ENCODE assay signal across 16 cellular contexts in the genomic region with DNA sequence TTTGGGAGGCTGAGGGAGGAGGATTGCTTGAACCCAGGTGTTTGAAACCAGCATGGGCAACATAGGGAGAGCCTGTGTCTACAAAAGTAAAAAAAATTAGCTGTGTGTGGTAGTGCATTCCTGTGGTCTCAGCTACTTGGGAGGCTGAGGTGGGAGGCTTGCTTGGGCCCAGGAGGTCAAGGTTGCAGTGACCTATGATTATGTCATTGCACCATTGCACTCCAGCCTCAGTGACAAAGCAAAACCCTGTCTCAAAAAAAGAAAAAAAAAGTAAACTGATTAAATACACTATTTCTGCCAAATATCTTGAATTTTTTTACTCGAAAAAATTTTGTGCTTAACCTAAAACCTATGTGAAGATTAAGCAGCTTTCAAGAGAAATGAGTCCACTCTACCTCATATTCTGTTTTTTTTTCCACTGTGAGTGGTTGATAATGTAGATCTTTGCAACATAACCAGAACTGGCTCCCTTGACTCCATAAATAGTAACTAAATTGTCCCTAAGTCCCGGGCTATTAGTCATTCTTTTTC. TPM values are rescaled to one million over a fixed set of nuclear protein-coding genes. Genes with fewer than 3 reads are reported as not detected.
DNase-seq lines count a peak whose midpoint lies in the region; ATAC-seq, FAIRE-seq and TF ChIP-seq lines count a peak whose summit lies in the region.
"Had no signal": no experiment of that assay in that cellular context is flagged by ENCODE, and none has a peak within 500 bp of the region (broad histone marks: within the 10 kb centered on the region; RNA-seq: fewer than 3 reads in every experiment).

No MANE protein-coding gene starts in this region.

- BruUV-seq in IMR-90 (replicated peaks; lab: Mats Ljungman, UMichigan), result no TSS peak
- BruUV-seq in HepG2 (replicated peaks; lab: Mats Ljungman, UMichigan), result no TSS peak

- H3K9me3 Mint-ChIP-seq in astrocyte (ENCODE audit: unreplicated experiment), result no peaks in the 10 kb centered on the region
- no peaks in the 10 kb centered on the region for H3K9me3 Mint-ChIP-seq in CD8-positive, alpha-beta T cell
- H3K9me3 Mint-ChIP-seq in activated CD8-positive, alpha-beta T cell treated with anti-CD3 and anti-CD28 coated beads, Interleukin-2, amount 10 ng/mL, durations not matched to agents 7 days and 5 days (ENCODE audit: insufficient read depth), result no peaks in the 10 kb centered on the region
- no peaks in the 10 kb centered on the region for H3K9me3 Mint-ChIP-seq in CD8-positive, alpha-beta memory T cell
- no peaks in the 10 kb centered on the region for H3K9me3 Mint-ChIP-seq in activated CD4-positive, alpha-beta memory T cell treated with anti-CD3 and anti-CD28 coated beads, Interleukin-2, amount 10 ng/mL, durations not matched to agents 7 days and 5 days
- H3K9me3 Mint-ChIP-seq: natural killer cell treated with Interleukin-12 subunit alpha and Interleukin-12 subunit beta and Interleukin-15 and Interleukin-18, amount 100 ng/mL, for 72 hours; T-helper 1 cell treated with Interleukin-12 subunit alpha and Interleukin-12 subunit beta and Interleukin-4 antibody, amounts not matched to agents 30 μg/mL and 1 μg/mL, for 36 hours had no signal

- peak overlapping the region; percentile 84 for H2BK5ac ChIP-seq in IMR-90 (ENCODE audit: low read depth, low read length, poor library complexity, severe bottlenecking)

- TF ChIP-seq EP300 in HepG2 (IDR thresholded peaks at IDR 0.05; ENCODE audit: low read depth in 2 of 2, low read length in 2 of 2) (peak in 1 of 2 experiments; percentile 81; a peak in 2 of 4 replicates), HepG2 (CRISPR knock-in tag; IDR thresholded peaks at IDR 0.05; ENCODE audit: borderline replicate concordance) (0 out of 2 replicates have a peak, but pooled peaks have one; percentile 31)

- WGBS in IMR-90 (ENCODE audit: extremely low coverage in 2 of 2, insufficient read length in 1 of 2), 2 experiments, result no CpG with 5 or more reads among the region's 2 CpGs
- WGBS in HepG2 (ENCODE audit: low lambda C conversion rate), result 38% methylated on average over 2 of the region's 2 CpGs

- peak overlapping the region; percentile 48; the same call in 1 of the 2 replicates for H2AK5ac ChIP-seq in IMR-90 (ENCODE audit: low read depth, low read length)

- H3K36me3 ChIP-seq in IMR-90 (ENCODE audit: control insufficient read depth, insufficient read depth, low read length) (no peaks in the 10 kb centered on the region), astrocyte (ENCODE audit: insufficient read depth, low read length) (no peaks in the 10 kb centered on the region), HepG2 (replicated peaks in 1 of 2; ENCODE audit: control insufficient read depth in 1 of 2, insufficient read depth in 2 of 2, low read length in 2 of 2) (no peaks in the 10 kb centered on the region)
- H3K36me3 ChIP-seq in CD8-positive, alpha-beta T cell (ENCODE audit: insufficient read depth, low read length), result no peaks in the 10 kb centered on the region
- no peaks in the 10 kb centered on the region for H3K36me3 ChIP-seq in CD8-positive, alpha-beta memory T cell (ENCODE audit: insufficient read depth, low read length)
- H3K36me3 ChIP-seq: heart right ventricle, right atrium auricular region, stomach had no signal

- H2AFZ ChIP-seq in IMR-90 (replicated peaks; ENCODE audit: low read length, poor library complexity) (no peak overlapping the region), astrocyte (ENCODE audit: low read depth, low read length) (no peak overlapping the region), HepG2 (ENCODE audit: low read length) (no peak overlapping the region)

- H4K91ac ChIP-seq in IMR-90 (ENCODE audit: insufficient read depth, low read depth, low read length), result peak overlapping the region; percentile 47

- CTCF ChIA-PET in IMR-90 (lab: Yijun Ruan, JAX) (no interaction called here), HepG2 (lab: Yijun Ruan, JAX; ENCODE audit: low intra/inter-chr PET ratio, low total read pairs) (no interaction called here)
- CTCF ChIA-PET in CD8-positive, alpha-beta T cell (lab: Charles Lee), result no interaction called here
- CTCF ChIA-PET in activated CD8-positive, alpha-beta T cell treated with anti-CD3 and anti-CD28 coated beads, Interleukin-2, amount 10 ng/mL, durations not matched to agents 7 days and 5 days (lab: Charles Lee), result interaction anchor here (0.6 kb wide), 1 partner anchor 1570 kb away, joined by 3 read pairs; no protein-coding TSS in a partner anchor
- CTCF ChIA-PET in CD8-positive, alpha-beta memory T cell (lab: Charles Lee), result interaction anchor here (0.9 kb wide), 1 partner anchor 59 kb away, joined by 3 read pairs; no protein-coding TSS in a partner anchor
- CTCF ChIA-PET in activated CD4-positive, alpha-beta memory T cell treated with anti-CD3 and anti-CD28 coated beads, Interleukin-2, amount 10 ng/mL, durations not matched to agents 7 days and 5 days (lab: Charles Lee), result no interaction called here

- H3K4me1 ChIP-seq in IMR-90 (ENCODE audit: control insufficient read depth, insufficient read depth, low read length), result peaks cover 6% of the 10 kb centered on the region
- H3K4me1 ChIP-seq in astrocyte (ENCODE audit: insufficient read depth, low read length), result peaks cover 23% of the 10 kb centered on the region
- H3K4me1 ChIP-seq in HepG2 (ENCODE audit: insufficient read depth, low read length), result peaks cover 40% of the 10 kb centered on the region
- H3K4me1 ChIP-seq in CD8-positive, alpha-beta T cell (ENCODE audit: insufficient read depth, low read length), result no peaks in the 10 kb centered on the region
- H3K4me1 ChIP-seq in CD8-positive, alpha-beta memory T cell (ENCODE audit: insufficient read depth, low read length), result no peaks in the 10 kb centered on the region
- H3K4me1 ChIP-seq: right atrium auricular region, stomach had no signal

- POLR2A ChIA-PET in IMR-90 (lab: Charles Lee; ENCODE audit: unreplicated experiment) (no interaction called here), HepG2 (lab: Yijun Ruan, JAX) (interaction anchor here (0.9 kb wide), 1 partner anchor 17 kb away, joined by 3 read pairs; no protein-coding TSS in a partner anchor)
- POLR2A ChIA-PET in CD8-positive, alpha-beta T cell (lab: Charles Lee), result no interaction called here
- POLR2A ChIA-PET in activated CD8-positive, alpha-beta T cell treated with anti-CD3 and anti-CD28 coated beads, Interleukin-2, amount 10 ng/mL, durations not matched to agents 7 days and 5 days (lab: Charles Lee), result no interaction called here
- POLR2A ChIA-PET in CD8-positive, alpha-beta memory T cell (lab: Charles Lee), result no interaction called here
- POLR2A ChIA-PET in activated CD4-positive, alpha-beta memory T cell treated with anti-CD3 and anti-CD28 coated beads, Interleukin-2, amount 10 ng/mL, durations not matched to agents 7 days and 5 days (lab: Charles Lee), result no interaction called here

- dilution Hi-C loops in IMR-90 (cut with HindIII; ENCODE audit: low sequenced_read_pairs, unreplicated experiment), result no loop called here

- H4K20me1 ChIP-seq in IMR-90 (ENCODE audit: insufficient read depth, low read length) (no peaks in the 10 kb centered on the region), astrocyte (ENCODE audit: insufficient read depth, low read length) (no peaks in the 10 kb centered on the region), HepG2 (ENCODE audit: insufficient read depth, low read length) (no peaks in the 10 kb centered on the region)

- no peaks in the 10 kb centered on the region for H3K36me3 Mint-ChIP-seq in astrocyte (ENCODE audit: low read depth, unreplicated experiment)
- H3K36me3 Mint-ChIP-seq in CD8-positive, alpha-beta T cell, result no peaks in the 10 kb centered on the region
- H3K36me3 Mint-ChIP-seq in activated CD8-positive, alpha-beta T cell treated with anti-CD3 and anti-CD28 coated beads, Interleukin-2, amount 10 ng/mL, durations not matched to agents 7 days and 5 days (ENCODE audit: low read depth), result peaks cover 3% of the 10 kb centered on the region
- H3K36me3 Mint-ChIP-seq in CD8-positive, alpha-beta memory T cell, result no peaks in the 10 kb centered on the region
- H3K36me3 Mint-ChIP-seq in activated CD4-positive, alpha-beta memory T cell treated with anti-CD3 and anti-CD28 coated beads, Interleukin-2, amount 10 ng/mL, durations not matched to agents 7 days and 5 days (ENCODE audit: low read depth), result no peaks in the 10 kb centered on the region
- H3K36me3 Mint-ChIP-seq: natural killer cell treated with Interleukin-12 subunit alpha and Interleukin-12 subunit beta and Interleukin-15 and Interleukin-18, amount 100 ng/mL, for 72 hours had no signal

- H3K4me2 ChIP-seq in IMR-90 (ENCODE audit: low read depth, low read length), result no peak overlapping the region
- peak overlapping the region; percentile 51 for H3K4me2 ChIP-seq in astrocyte (ENCODE audit: low read length)
- H3K4me2 ChIP-seq in HepG2 (ENCODE audit: low read depth, low read length), result no peak overlapping the region

- in situ Hi-C loops in IMR-90 (cut with MboI; ENCODE audit: low sequenced_read_pairs) (no loop called here), HepG2 (cut with HindIII; ENCODE audit: extremely low pct_ligation_motif_present, low pct_unique_long_range_greater_than_20kb) (no loop called here)

- H3K4me1 Mint-ChIP-seq in astrocyte (ENCODE audit: low read depth, unreplicated experiment), result peaks cover 29% of the 10 kb centered on the region
- H3K4me1 Mint-ChIP-seq in CD8-positive, alpha-beta T cell (ENCODE audit: low read depth), result no peaks in the 10 kb centered on the region
- H3K4me1 Mint-ChIP-seq in activated CD8-positive, alpha-beta T cell treated with anti-CD3 and anti-CD28 coated beads, Interleukin-2, amount 10 ng/mL, durations not matched to agents 7 days and 5 days (ENCODE audit: low read depth), result no peaks in the 10 kb centered on the region
- no peaks in the 10 kb centered on the region for H3K4me1 Mint-ChIP-seq in CD8-positive, alpha-beta memory T cell
- H3K4me1 Mint-ChIP-seq in activated CD4-positive, alpha-beta memory T cell treated with anti-CD3 and anti-CD28 coated beads, Interleukin-2, amount 10 ng/mL, durations not matched to agents 7 days and 5 days, result peaks cover 7% of the 10 kb centered on the region

- peak overlapping the region; percentile 93 for H3K27ac Mint-ChIP-seq in astrocyte (ENCODE audit: unreplicated experiment)
- no peak overlapping the region for H3K27ac Mint-ChIP-seq in CD8-positive, alpha-beta T cell
- H3K27ac Mint-ChIP-seq in activated CD8-positive, alpha-beta T cell treated with anti-CD3 and anti-CD28 coated beads, Interleukin-2, amount 10 ng/mL, durations not matched to agents 7 days and 5 days, result no peak overlapping the region
- H3K27ac Mint-ChIP-seq in CD8-positive, alpha-beta memory T cell, result peak overlapping the region in 1 of 8 donors; percentile 27
- no peak overlapping the region for H3K27ac Mint-ChIP-seq in activated CD4-positive, alpha-beta memory T cell treated with anti-CD3 and anti-CD28 coated beads, Interleukin-2, amount 10 ng/mL, durations not matched to agents 7 days and 5 days
- H3K27ac Mint-ChIP-seq: T-helper 1 cell treated with Interleukin-12 subunit alpha and Interleukin-12 subunit beta and Interleukin-4 antibody, amounts not matched to agents 30 μg/mL and 1 μg/mL, for 36 hours had no signal

- peak overlapping the region; percentile 84 for H3K4ac ChIP-seq in IMR-90 (ENCODE audit: low read depth, low read length)

- H3K27me3 Mint-ChIP-seq in astrocyte (ENCODE audit: low read depth, unreplicated experiment), result no peaks in the 10 kb centered on the region
- no peaks in the 10 kb centered on the region for H3K27me3 Mint-ChIP-seq in CD8-positive, alpha-beta T cell (ENCODE audit: low read depth)
- peaks cover 1% of the 10 kb centered on the region for H3K27me3 Mint-ChIP-seq in activated CD8-positive, alpha-beta T cell treated with anti-CD3 and anti-CD28 coated beads, Interleukin-2, amount 10 ng/mL, durations not matched to agents 7 days and 5 days (ENCODE audit: low read depth)
- peaks cover 0 to 3% of the 10 kb centered on the region in 2 donors for H3K27me3 Mint-ChIP-seq in CD8-positive, alpha-beta memory T cell
- no peaks in the 10 kb centered on the region for H3K27me3 Mint-ChIP-seq in activated CD4-positive, alpha-beta memory T cell treated with anti-CD3 and anti-CD28 coated beads, Interleukin-2, amount 10 ng/mL, durations not matched to agents 7 days and 5 days
- H3K27me3 Mint-ChIP-seq: natural killer cell treated with Interleukin-12 subunit alpha and Interleukin-12 subunit beta and Interleukin-15 and Interleukin-18, amount 100 ng/mL, for 72 hours had no signal

- H3K27ac ChIP-seq in IMR-90 (ENCODE audit: insufficient read depth, low read length) (peak overlapping the region; percentile 15; the same call in 1 of the 2 replicates), astrocyte (ENCODE audit: low read depth, low read length) (peak overlapping the region; percentile 67), HepG2 (ENCODE audit: extremely low read length, insufficient read depth, low read length) (no peak overlapping the region)
- no peak overlapping the region for H3K27ac ChIP-seq in CD8-positive, alpha-beta T cell (ENCODE audit: low read depth, low read length)
- H3K27ac ChIP-seq in CD8-positive, alpha-beta memory T cell (ENCODE audit: low read depth, low read length), result no peak overlapping the region
- H3K27ac ChIP-seq: heart right ventricle, right atrium auricular region, stomach had no signal

- TF ChIP-seq POLR2A in IMR-90 (IDR thresholded peaks at IDR 0.05; ENCODE audit: low read depth, low read length) (no peak), HepG2 (IDR thresholded peaks at IDR 0.05; ENCODE audit: insufficient read depth in 1 of 2, low read depth in 2 of 2, low read length in 2 of 2) (no peak)

- H3K27me3 ChIP-seq in IMR-90 (ENCODE audit: control insufficient read depth, insufficient read depth, low read length), result no peaks in the 10 kb centered on the region
- H3K27me3 ChIP-seq in astrocyte (ENCODE audit: insufficient read depth, low read length), result no peaks in the 10 kb centered on the region
- H3K27me3 ChIP-seq in HepG2 (ENCODE audit: control insufficient read depth in 1 of 2, insufficient read depth in 2 of 2, low read length in 2 of 2), result no peaks in the 10 kb centered on the region
- no peaks in the 10 kb centered on the region for H3K27me3 ChIP-seq in CD8-positive, alpha-beta T cell (ENCODE audit: insufficient read depth, low read length)
- H3K27me3 ChIP-seq in CD8-positive, alpha-beta memory T cell (ENCODE audit: insufficient read depth, low read length, poor library complexity, severe bottlenecking), result no peaks in the 10 kb centered on the region
- H3K27me3 ChIP-seq: heart right ventricle, right atrium auricular region, stomach had no signal

- ATAC-seq in IMR-90 (ENCODE audit: low read depth) (peak; percentile 80), HepG2 (no peak)
- no peak for ATAC-seq in CD8-positive, alpha-beta T cell
- ATAC-seq in activated CD8-positive, alpha-beta T cell treated with anti-CD3 and anti-CD28 coated beads, Interleukin-2, amount 10 ng/mL, durations not matched to agents 7 days and 5 days, result no peak
- ATAC-seq: heart right ventricle, left colon had no signal

- peak overlapping the region; percentile 38; the same call in 1 of the 2 replicates for H4K5ac ChIP-seq in IMR-90 (ENCODE audit: low read depth, low read length)

- no peak overlapping the region for H3K9ac ChIP-seq in IMR-90 (ENCODE audit: low read depth, low read length)
- H3K9ac ChIP-seq in astrocyte (ENCODE audit: low read length), result no peak overlapping the region
- H3K9ac ChIP-seq in HepG2 (ENCODE audit: insufficient read depth, low read depth, low read length), result no peak overlapping the region

- H2BK20ac ChIP-seq in IMR-90 (ENCODE audit: low read depth, low read length), result peak overlapping the region; percentile 41; the same call in 1 of the 2 replicates

- no peak overlapping the region for H3K23ac ChIP-seq in IMR-90 (ENCODE audit: low read depth, low read length)

- H3K9me3 ChIP-seq in IMR-90 (ENCODE audit: control insufficient read depth, insufficient read depth, low read length), result no peaks in the 10 kb centered on the region
- no peaks in the 10 kb centered on the region for H3K9me3 ChIP-seq in astrocyte (ENCODE audit: insufficient read depth, low read depth, low read length)
- no peaks in the 10 kb centered on the region for H3K9me3 ChIP-seq in HepG2 (ENCODE audit: low read length)
- H3K9me3 ChIP-seq in CD8-positive, alpha-beta T cell (ENCODE audit: low read length), result no peaks in the 10 kb centered on the region
- no peaks in the 10 kb centered on the region for H3K9me3 ChIP-seq in CD8-positive, alpha-beta memory T cell (ENCODE audit: low read length)
- H3K9me3 ChIP-seq: heart right ventricle, right atrium auricular region, stomach had no signal

- H4K8ac ChIP-seq in IMR-90 (ENCODE audit: low read depth in 2 of 2, low read length in 2 of 2), result peak overlapping the region in 1 of 2 experiments; percentile 36; a peak in 1 of 4 replicates

- H3K4me3 ChIP-seq in IMR-90 (ENCODE audit: insufficient read depth, low read depth, low read length) (no peak overlapping the region), astrocyte (ENCODE audit: insufficient read depth, low read depth, low read length) (no peak overlapping the region), HepG2 (replicated peaks in 1 of 3; ENCODE audit: insufficient read depth in 1 of 3, low read depth in 2 of 3, low read length in 3 of 3) (no peak overlapping the region)
- no peak overlapping the region for H3K4me3 ChIP-seq in CD8-positive, alpha-beta T cell (ENCODE audit: low read depth, low read length)
- H3K4me3 ChIP-seq in CD8-positive, alpha-beta memory T cell (ENCODE audit: low read length), result no peak overlapping the region
- H3K4me3 ChIP-seq: heart right ventricle, right atrium auricular region, stomach had no signal

- H3K79me1 ChIP-seq in IMR-90 (ENCODE audit: low read depth in 1 of 2, low read length in 2 of 2), result no peaks in the 10 kb centered on the region

- peak overlapping the region; percentile 39 for H2AK9ac ChIP-seq in IMR-90 (replicated peaks; ENCODE audit: low read depth, low read length, poor library complexity)

- H3K4me3 Mint-ChIP-seq in astrocyte (ENCODE audit: unreplicated experiment), result no peak overlapping the region
- no peak overlapping the region for H3K4me3 Mint-ChIP-seq in CD8-positive, alpha-beta T cell
- no peak overlapping the region for H3K4me3 Mint-ChIP-seq in activated CD8-positive, alpha-beta T cell treated with anti-CD3 and anti-CD28 coated beads, Interleukin-2, amount 10 ng/mL, durations not matched to agents 7 days and 5 days
- H3K4me3 Mint-ChIP-seq in CD8-positive, alpha-beta memory T cell, result no peak overlapping the region
- H3K4me3 Mint-ChIP-seq in activated CD4-positive, alpha-beta memory T cell treated with anti-CD3 and anti-CD28 coated beads, Interleukin-2, amount 10 ng/mL, durations not matched to agents 7 days and 5 days, result no peak overlapping the region
- H3K4me3 Mint-ChIP-seq: natural killer cell treated with Interleukin-12 subunit alpha and Interleukin-12 subunit beta and Interleukin-15 and Interleukin-18, amount 100 ng/mL, for 72 hours; T-helper 1 cell treated with Interleukin-12 subunit alpha and Interleukin-12 subunit beta and Interleukin-4 antibody, amounts not matched to agents 30 μg/mL and 1 μg/mL, for 36 hours had no signal

- H3K9me1 ChIP-seq in IMR-90 (ENCODE audit: insufficient read depth, low read length), result peaks cover 10% of the 10 kb centered on the region

- peak overlapping the region; percentile 88 for H3K14ac ChIP-seq in IMR-90 (replicated peaks; ENCODE audit: low read depth, low read length)

- DNase-seq in AG20443 (ENCODE audit: low spot score), result peak; percentile 53
- peak; percentile 62 for DNase-seq in IMR-90
- DNase-seq in astrocyte (ENCODE audit: low read depth), result peak; percentile 87
- DNase-seq in HepG2 (ENCODE audit: low spot score), result peak; percentile 60
- no peak for DNase-seq in CD8-positive, alpha-beta T cell
- DNase-seq in activated CD8-positive, alpha-beta T cell treated with anti-CD3 and anti-CD28 coated beads, Interleukin-2, amount 10 ng/mL, durations not matched to agents 7 days and 5 days, result no peak
- DNase-seq in CD8-positive, alpha-beta memory T cell, result no peak
- DNase-seq in activated CD4-positive, alpha-beta memory T cell treated with anti-CD3 and anti-CD28 coated beads, Interleukin-2, amount 10 ng/mL, durations not matched to agents 7 days and 5 days, result no peak
- DNase-seq: activated CD4-positive, alpha-beta T cell treated with anti-CD3 and anti-CD28 coated beads for 4 hours; activated T-cell treated with anti-CD3 and anti-CD28 coated beads, Interleukin-2, amount 50 U/mL, for 48 hours; heart right ventricle; left colon; stomach had no signal

- H3K79me2 ChIP-seq in astrocyte (ENCODE audit: insufficient read depth, low read length) (no peaks in the 10 kb centered on the region), HepG2 (ENCODE audit: insufficient read depth, low read length) (no peaks in the 10 kb centered on the region)

- FAIRE-seq in astrocyte (lab: Jason Lieb, UNC) (no peak), HepG2 (lab: Jason Lieb, UNC) (peak; percentile 81)

- H2BK15ac ChIP-seq in IMR-90 (ENCODE audit: low read depth, low read length), result no peak overlapping the region; the same call in 1 of the 3 replicates

- TF ChIP-seq CTCF in IMR-90 (conservative IDR thresholded peaks at IDR 0.05; ENCODE audit: low read depth, low read length) (no peak), astrocyte (IDR thresholded peaks at IDR 0.05; ENCODE audit: insufficient read depth, low read depth, low read length) (no peak), HepG2 (CRISPR knock-in tag; IDR thresholded peaks at IDR 0.05) (no peak)
- no peak for TF ChIP-seq CTCF in CD8-positive, alpha-beta T cell (IDR thresholded peaks at IDR 0.05)

- no peak overlapping the region for H3K56ac ChIP-seq in IMR-90 (ENCODE audit: extremely low read depth, insufficient read depth, low read length)

- peak overlapping the region; percentile 56; the same call in 1 of the 2 replicates for H3K18ac ChIP-seq in IMR-90 (ENCODE audit: low read depth, low read length)

- peak overlapping the region; percentile 87 for H2BK120ac ChIP-seq in IMR-90 (ENCODE audit: low read depth, low read length)

- TF ChIP-seq RAD21 in IMR-90 (IDR thresholded peaks at IDR 0.05; ENCODE audit: low read length) (no peak), HepG2 (CRISPR knock-in tag; IDR thresholded peaks at IDR 0.05) (no peak)

- intact Hi-C loops in IMR-90 (cut with micrococcal nuclease) (no loop called here), HepG2 (cut with micrococcal nuclease; ENCODE audit: unreplicated experiment) (no loop called here)
- intact Hi-C loops in CD8-positive, alpha-beta T cell (cut with DNase I, micrococcal nuclease), result no loop called here

RNA-seq across cellular contexts. Expression of a gene that starts 19.4 kb away (rescaled TPM):
- total RNA-seq in IMR-90 (2012; rRNA removed) (37.5 and 38.0 TPM in 2 replicates), astrocyte (36.2 and 39.3 TPM in 2 replicates), HepG2 (2016; rRNA removed; fragmentation: Illumina TruSeq; extraction: Trizol) (20.6 and 33.1 TPM in 2 replicates)
- polyA plus RNA-seq in IMR-90 (2012; rRNA removed) (5.4 and 7.0 TPM in 2 replicates), HepG2 (2011; rRNA removed) (7.5 and 7.7 TPM in 2 replicates)
- polyA plus RNA-seq in IMR-90 (2012; cell fraction: cytosol; rRNA removed), result 1.1 and 1.7 TPM in 2 replicates
- 2.1 and 9.7 TPM in 2 replicates for polyA plus RNA-seq in IMR-90 (2012; cell fraction: nucleus; rRNA removed; ENCODE audit: low replicate concordance)
- 0.91 and 0.97 TPM in 2 replicates for total RNA-seq in HepG2 (2016; cell fraction: cytosol; rRNA removed; fragmentation: Illumina TruSeq; extraction: Trizol; ENCODE audit: low read depth)
- 21.0 and 32.1 TPM in 2 replicates for total RNA-seq in HepG2 (2016; cell fraction: insoluble cytoplasmic fraction; rRNA removed; fragmentation: Illumina TruSeq; extraction: Trizol)
- total RNA-seq in HepG2 (2016; cell fraction: membrane; rRNA removed; fragmentation: Illumina TruSeq; extraction: Trizol), result 5.9 and 6.6 TPM in 2 replicates
- 23.8 TPM in 2 replicates for total RNA-seq in HepG2 (2016; cell fraction: nucleus; rRNA removed; fragmentation: Illumina TruSeq; extraction: Trizol)
- 2.5 and 4.8 TPM in 2 replicates for polyA plus RNA-seq in HepG2 (2011; cell fraction: cytosol; rRNA removed)
- polyA plus RNA-seq in HepG2 (2011; cell fraction: nucleus; rRNA removed), result 6.1 and 7.7 TPM in 2 replicates
- polyA plus RNA-seq in HepG2 (2012), result 11.4 and 12.2 TPM in 2 replicates
- 0.29 and 0.38 TPM in 2 replicates for polyA plus RNA-seq in HepG2 (2016; cell fraction: cytosol; fragmentation: Illumina TruSeq; extraction: Trizol; ENCODE audit: low read depth)
- 22.0 and 22.6 TPM in 2 replicates for polyA plus RNA-seq in HepG2 (2016; cell fraction: insoluble cytoplasmic fraction; fragmentation: Illumina TruSeq; extraction: Trizol; ENCODE audit: low read depth)
- 1.8 and 2.1 TPM in 2 replicates for polyA plus RNA-seq in HepG2 (2016; cell fraction: membrane; fragmentation: Illumina TruSeq; extraction: Trizol; ENCODE audit: low read depth)
- 18.7 and 19.3 TPM in 2 replicates for polyA plus RNA-seq in HepG2 (2016; cell fraction: nucleus; fragmentation: Illumina TruSeq; extraction: Trizol; ENCODE audit: insufficient read depth, low read depth)
- polyA minus RNA-seq in HepG2 (2011; rRNA and poly(A)+ RNA removed; ENCODE audit: low replicate concordance), result 15.7 and 16.3 TPM in 2 replicates
- 13.0 and 15.1 TPM in 2 replicates for polyA minus RNA-seq in HepG2 (2011; cell fraction: cytosol; rRNA and poly(A)+ RNA removed)
- 35.4 and 37.0 TPM in 2 replicates for polyA minus RNA-seq in HepG2 (2011; cell fraction: nucleus; rRNA and poly(A)+ RNA removed)
- 10 to 100 TPM; 31.0 to 32.9 TPM for total RNA-seq in CD8-positive, alpha-beta T cell
- total RNA-seq in activated CD8-positive, alpha-beta T cell treated with anti-CD3 and anti-CD28 coated beads, Interleukin-2, amount 10 ng/mL, durations not matched to agents 7 days and 5 days, result 10 to 100 TPM; 13.5 to 14.3 TPM
- total RNA-seq in CD8-positive, alpha-beta memory T cell, result 10 to 100 TPM; 19.1 to 19.5 TPM
- 32.1 TPM for polyA plus RNA-seq in CD8-positive, alpha-beta memory T cell
- 10 to 100 TPM; 13.5 to 13.7 TPM for total RNA-seq in activated CD4-positive, alpha-beta memory T cell treated with anti-CD3 and anti-CD28 coated beads, Interleukin-2, amount 10 ng/mL, durations not matched to agents 7 days and 5 days

Comparison
In these comparisons a context has a peak if more than half of its experiments do, and no peak if none do; other contexts are left out.
1. DNase-seq: peak in AG20443 (single experiment), IMR-90 (single experiment), astrocyte (single experiment) and HepG2 (single experiment); none in CD8-positive, alpha-beta T cell (0 of 7), activated CD8-positive, alpha-beta T cell treated with anti-CD3 and anti-CD28 coated beads, Interleukin-2, amount 10 ng/mL, durations not matched to agents 7 days and 5 days (single experiment), CD8-positive, alpha-beta memory T cell (0 of 5) and activated CD4-positive, alpha-beta memory T cell treated with anti-CD3 and anti-CD28 coated beads, Interleukin-2, amount 10 ng/mL, durations not matched to agents 7 days and 5 days (single experiment).
2. H3K27ac ChIP-seq: peak in IMR-90 (single experiment) and astrocyte (single experiment); none in HepG2 (single experiment), CD8-positive, alpha-beta T cell (single experiment) and CD8-positive, alpha-beta memory T cell (single experiment).
3. CTCF ChIA-PET loops: an anchor here in activated CD8-positive, alpha-beta T cell treated with anti-CD3 and anti-CD28 coated beads, Interleukin-2, amount 10 ng/mL, durations not matched to agents 7 days and 5 days (0.6 kb wide) and CD8-positive, alpha-beta memory T cell (0.9 kb wide); none called in IMR-90, HepG2, CD8-positive, alpha-beta T cell and activated CD4-positive, alpha-beta memory T cell treated with anti-CD3 and anti-CD28 coated beads, Interleukin-2, amount 10 ng/mL, durations not matched to agents 7 days and 5 days.